8 cellular contexts compared by ENCODE assay signal in genomic region chr1:9784508-9785133, GRCh38. TPM values are rescaled to one million over a fixed set of nuclear protein-coding genes. Genes with fewer than 3 reads are reported as not detected.
A peak's percentile ranks its signal among the peaks of the same experiment; 100 is the strongest.
DNase-seq lines count a peak whose midpoint lies in the region; ATAC-seq, FAIRE-seq and TF ChIP-seq lines count a peak whose summit lies in the region.

No MANE protein-coding gene starts in this region.

- H3K27ac ChIP-seq in endodermal cell (ENCODE audit: low read depth, low read length) (no peak overlapping the region), pancreas (no peak overlapping the region)

- no peak overlapping the region for H3K27ac Mint-ChIP-seq in endodermal cell

- H3K9ac ChIP-seq in endodermal cell (ENCODE audit: extremely low read depth, low read length, poor library complexity, severe bottlenecking), result no peak overlapping the region

- WGBS in endodermal cell (ENCODE audit: insufficient coverage in 1 of 2, insufficient read length in 1 of 2), 2 experiments, result 68 to 79% methylated on average over 2 to 3 of the region's 3 CpGs
- 42% methylated on average over 3 of the region's 3 CpGs for WGBS in pancreas, 2 donors

- H3K36me3 ChIP-seq in endodermal cell (ENCODE audit: control insufficient read depth, insufficient read depth, low read length) (no peaks in the 10 kb centered on the region), pancreas (no peaks in the 10 kb centered on the region)

- peak; percentile 68 for DNase-seq in ACHN
- peak; percentile 34 for DNase-seq in NCI-H460 (ENCODE audit: extremely low read depth, low read depth)
- DNase-seq in activated CD4-positive, alpha-beta T cell treated with anti-CD3 and anti-CD28 coated beads, Interleukin-2, amount 50 U/mL, for 48 hours, result peak; percentile 68 to 73
- peak; percentile 81 for DNase-seq in endodermal cell
- DNase-seq in pancreas, result peak in 3 of 6 donors; percentile 9 to 58 (median 46)

- peak; percentile 13 for FAIRE-seq in pancreas (lab: Jason Lieb, UNC)

- no peaks in the 10 kb centered on the region for H3K4me1 Mint-ChIP-seq in endodermal cell

- H3K36me3 Mint-ChIP-seq in endodermal cell (ENCODE audit: low read depth), result peaks cover 7% of the 10 kb centered on the region

- no peaks in the 10 kb centered on the region for H3K27me3 ChIP-seq in endodermal cell (ENCODE audit: control insufficient read depth, insufficient read depth, low read length, poor library complexity, severe bottlenecking)
- H3K27me3 ChIP-seq in pancreas, result no peaks in the 10 kb centered on the region

- in situ Hi-C loops in ACHN (cut with HindIII; ENCODE audit: low pct_ligation_motif_present, low pct_unique_long_range_greater_than_20kb, low sequenced_read_pairs), result no loop called here

- no peaks in the 10 kb centered on the region for H3K4me1 ChIP-seq in endodermal cell (ENCODE audit: control insufficient read depth, insufficient read depth, low read length)
- H3K4me1 ChIP-seq in pancreas, result peaks cover 0 to 3% (median 0%) of the 10 kb centered on the region in 3 donors

- H3K9me3 ChIP-seq in endodermal cell (ENCODE audit: control insufficient read depth, low read length) (no peaks in the 10 kb centered on the region), pancreas (no peaks in the 10 kb centered on the region)

- no peaks in the 10 kb centered on the region for H3K9me3 Mint-ChIP-seq in endodermal cell

- H3K4me3 ChIP-seq in GM12875 (ENCODE audit: low read depth, low read length) (no peak overlapping the region), endodermal cell (ENCODE audit: low read length) (no peak overlapping the region), pancreas (no peak overlapping the region)

- TF ChIP-seq CTCF in GM12875 (IDR thresholded peaks at IDR 0.05; ENCODE audit: borderline replicate concordance, insufficient read depth, low read depth, low read length) (peak; percentile 74), endodermal cell (conservative IDR thresholded peaks at IDR 0.05) (peak; percentile 91), pancreas (IDR thresholded peaks at IDR 0.05) (peak in 3 of 4 donors; percentile 42 to 55 (median 46))

- no peaks in the 10 kb centered on the region for H3K27me3 Mint-ChIP-seq in endodermal cell (ENCODE audit: insufficient read depth)

- H3K4me3 Mint-ChIP-seq in endodermal cell, result no peak overlapping the region

- intact Hi-C loops in pancreas (cut with DNase I), result loop anchor here in 2 of 3 donors (5.0 kb wide), 1 partner anchor 83 kb away; no protein-coding TSS in a partner anchor

- peak; percentile 60 to 91 (median 80) for ATAC-seq in pancreas
- ATAC-seq in GM21723 (IDR thresholded peaks at IDR 0.05; ENCODE audit: unreplicated experiment), result no peak
- ATAC-seq in HG03354 (IDR thresholded peaks at IDR 0.05; ENCODE audit: poor library complexity, severe bottlenecking, unreplicated experiment), result no peak

RNA-seq across cellular contexts. Expression of gene CLSTN1, which starts 39.1 kb away (rescaled TPM):
- total RNA-seq in NCI-H460 (2014; rRNA removed; shearing (Covaris generic)), result 22.1 and 24.4 TPM in 2 replicates
- polyA plus RNA-seq in NCI-H460 (2014; cell fraction: nucleus; rRNA removed), result 15.6 and 22.2 TPM in 2 replicates
- 100 to 1,000 TPM in 1 of 2 donors, 10 to 100 TPM in 1; 96.6 to 116 TPM for total RNA-seq in endodermal cell
- polyA plus RNA-seq in endodermal cell (2013, experiment 1 of 2), result 119 TPM
- 110 TPM for polyA plus RNA-seq in endodermal cell (2013, experiment 2 of 2)
- 10 to 100 TPM; 56.9 to 73.5 (median 66.0) TPM for total RNA-seq in pancreas
- polyA plus RNA-seq in pancreas, result 10 to 100 TPM; 44.2 to 54.2 TPM

Comparison
In these comparisons a context has a peak if more than half of its experiments do, and no peak if none do; other contexts are left out.
1. ATAC-seq: peak in pancreas (4 of 4); none in GM21723 (single experiment) and HG03354 (single experiment).
2. Peak in every context shown above with its lines, with median percentiles within 50 percentile points of each other: CTCF ChIP-seq.